In genomic region chr9:26904671-26905070, GRCh38 we compare ENCODE assay signal across 20 cellular contexts.
"Had no signal": no experiment of that assay in that cellular context is flagged by ENCODE, and none has a peak within 500 bp of the region (broad histone marks: within the 10 kb centered on the region; RNA-seq: fewer than 3 reads in every experiment).

No MANE protein-coding gene starts in this region.

- H3K27ac Mint-ChIP-seq: stimulated activated effector memory CD8-positive, alpha-beta T cell treated with anti-CD3 and anti-CD28 coated beads, Interleukin-12 subunit alpha, Interleukin-12 subunit beta, amount 100 ng/mL, for 72 hours; type B pancreatic cell had no signal

- H3K4me1 ChIP-seq: esophagus muscularis mucosa, gastroesophageal sphincter, suprapubic skin, thyroid gland had no signal

- H3K27me3 Mint-ChIP-seq: naive thymus-derived CD8-positive, alpha-beta T cell; type B pancreatic cell had no signal

- FAIRE-seq: urothelium cell line had no signal

- H3K4me3 ChIP-seq: esophagus muscularis mucosa, gastroesophageal sphincter, smooth muscle cell, suprapubic skin, thyroid gland had no signal

- ATAC-seq: gastroesophageal sphincter; left colon; naive thymus-derived CD8-positive, alpha-beta T cell; right cardiac atrium; stimulated activated effector memory CD8-positive, alpha-beta T cell treated with anti-CD3 and anti-CD28 coated beads, Interleukin-12 subunit alpha, Interleukin-12 subunit beta, amount 100 ng/mL, for 72 hours; stimulated activated naive CD8-positive, alpha-beta T cell treated with anti-CD3 and anti-CD28 coated beads, Interleukin-15, Interleukin-2, amounts not matched to agents 100 U/mL and 50 U/mL, for 24 hours had no signal

- H3K4me1 Mint-ChIP-seq: naive thymus-derived CD8-positive, alpha-beta T cell; stimulated activated effector memory CD8-positive, alpha-beta T cell treated with anti-CD3 and anti-CD28 coated beads, Interleukin-12 subunit alpha, Interleukin-12 subunit beta, amount 100 ng/mL, for 72 hours had no signal

- DNase-seq: cortex of kidney; effector memory CD4-positive, alpha-beta T cell; glutamatergic neuron; left colon; mesendoderm; naive thymus-derived CD8-positive, alpha-beta T cell; posterior cingulate gyrus; right cardiac atrium; stimulated activated CD4-positive, alpha-beta T cell treated with anti-CD3 and anti-CD28 coated beads, Interleukin-4, amount 100 ng/mL, for 1 hour; stimulated activated CD8-positive, alpha-beta memory T cell treated with anti-CD3 and anti-CD28 coated beads, Interleukin-4, amount 100 ng/mL, for 48 hours; stimulated activated naive CD8-positive, alpha-beta T cell treated with anti-CD3 and anti-CD28 coated beads, Interleukin-15, Interleukin-2, amounts not matched to agents 100 U/mL and 50 U/mL, for 24 hours; thyroid gland had no signal

- H3K9me3 Mint-ChIP-seq: naive thymus-derived CD8-positive, alpha-beta T cell; stimulated activated effector memory CD8-positive, alpha-beta T cell treated with anti-CD3 and anti-CD28 coated beads, Interleukin-12 subunit alpha, Interleukin-12 subunit beta, amount 100 ng/mL, for 72 hours; type B pancreatic cell had no signal

- H3K27ac ChIP-seq: epithelial cell of prostate, esophagus muscularis mucosa, gastroesophageal sphincter, suprapubic skin, thyroid gland had no signal

- H3K4me3 Mint-ChIP-seq: naive thymus-derived CD8-positive, alpha-beta T cell; stimulated activated effector memory CD8-positive, alpha-beta T cell treated with anti-CD3 and anti-CD28 coated beads, Interleukin-12 subunit alpha, Interleukin-12 subunit beta, amount 100 ng/mL, for 72 hours; type B pancreatic cell had no signal

- H3K9me3 ChIP-seq: esophagus muscularis mucosa, gastroesophageal sphincter, suprapubic skin, thyroid gland had no signal
